ENCODE assay signal across 17 cellular contexts in the genomic region with DNA sequence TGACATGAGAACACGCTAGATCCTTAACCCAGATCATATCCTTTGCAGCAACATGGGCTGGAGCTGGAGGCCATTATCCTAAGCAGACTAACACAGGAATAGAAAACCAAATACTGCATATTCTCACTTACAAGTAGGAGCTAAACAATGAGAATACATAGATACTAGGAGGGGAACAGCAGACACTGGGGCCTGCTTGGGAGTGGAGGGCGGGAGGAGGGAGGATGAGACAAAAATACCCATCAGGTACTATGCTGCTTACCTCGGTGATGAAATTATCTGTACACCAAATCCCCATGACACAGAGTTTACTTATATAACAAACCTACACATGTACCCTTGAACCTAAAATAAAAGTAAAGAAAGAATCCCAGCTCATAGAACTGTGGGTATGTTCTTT. TPM values are rescaled to one million over a fixed set of nuclear protein-coding genes. Genes with fewer than 3 reads are reported as not detected.
DNase-seq lines count a peak whose midpoint lies in the region; ATAC-seq and TF ChIP-seq lines count a peak whose summit lies in the region.
"Had no signal": no experiment of that assay in that cellular context is flagged by ENCODE, and none has a peak within 500 bp of the region (broad histone marks: within the 10 kb centered on the region; RNA-seq: fewer than 3 reads in every experiment).

No MANE protein-coding gene starts in this region.

- no peak for ATAC-seq in activated CD8-positive, alpha-beta T cell treated with anti-CD3 and anti-CD28 coated beads for 36 hours
- ATAC-seq: HCT116 had no signal

- no peak for TF ChIP-seq POLR2A in vagina (IDR thresholded peaks at IDR 0.05)
- no peak for TF ChIP-seq POLR2A in uterus (IDR thresholded peaks at IDR 0.05)

- H3K36me3 Mint-ChIP-seq in activated naive CD8-positive, alpha-beta T cell, result no peaks in the 10 kb centered on the region
- no peaks in the 10 kb centered on the region for H3K36me3 Mint-ChIP-seq in activated naive CD8-positive, alpha-beta T cell treated with anti-CD3 and anti-CD28 coated beads for 36 hours
- no peaks in the 10 kb centered on the region for H3K36me3 Mint-ChIP-seq in activated CD8-positive, alpha-beta T cell treated with anti-CD3 and anti-CD28 coated beads for 36 hours (ENCODE audit: low read depth)

- no peak overlapping the region for H3K4me3 ChIP-seq in muscle layer of colon (ENCODE audit: low read depth in 1 of 2, low read length in 2 of 2)
- no peak overlapping the region for H3K4me3 ChIP-seq in vagina
- H3K4me3 ChIP-seq in uterus, result no peak overlapping the region

- DNase-seq in activated naive CD8-positive, alpha-beta T cell treated with anti-CD3 and anti-CD28 coated beads for 36 hours, result no peak
- DNase-seq in activated CD8-positive, alpha-beta T cell treated with anti-CD3 and anti-CD28 coated beads for 36 hours, result no peak
- DNase-seq in vagina (ENCODE audit: extremely low spot score in 2 of 2) (no peak), HPDE6-E6E7 (ENCODE audit: extremely low spot score) (no peak), uterus (no peak)
- DNase-seq in stimulated activated naive CD4-positive, alpha-beta T cell treated with Interleukin-2 at 50 U/mL for 16 hours (lab: John Stamatoyannopoulos, UW), result no peak
- DNase-seq: activated CD8-positive, alpha-beta memory T cell treated with anti-CD3 and anti-CD28 coated beads, Interleukin-2, amount 50 U/mL, for 48 hours; amygdala; NCI-H2171; retina; WERI-Rb-1 had no signal

- intact Hi-C loops in activated CD8-positive, alpha-beta T cell treated with anti-CD3 and anti-CD28 coated beads for 36 hours (cut with micrococcal nuclease), result loop anchor here (5.0 to 10.0 kb wide), 2 partner anchors 49 to 107 kb away; a partner anchor contains a TSS
- intact Hi-C loops in vagina (cut with DNase I), result loop anchor here (5.0 to 10.0 kb wide), 2 partner anchors 49 to 107 kb away; a partner anchor contains a TSS
- intact Hi-C loops in uterus (cut with DNase I; ENCODE audit: low total_unique reads), result no loop called here

- peaks cover 39% of the 10 kb centered on the region for H3K4me1 Mint-ChIP-seq in activated naive CD8-positive, alpha-beta T cell (ENCODE audit: low read depth)
- peaks cover 28% of the 10 kb centered on the region for H3K4me1 Mint-ChIP-seq in activated naive CD8-positive, alpha-beta T cell treated with anti-CD3 and anti-CD28 coated beads for 36 hours
- peaks cover 42% of the 10 kb centered on the region for H3K4me1 Mint-ChIP-seq in activated CD8-positive, alpha-beta T cell treated with anti-CD3 and anti-CD28 coated beads for 36 hours (ENCODE audit: low read depth)

- H3K9me3 ChIP-seq in muscle layer of colon (ENCODE audit: low read length), result no peaks in the 10 kb centered on the region
- no peaks in the 10 kb centered on the region for H3K9me3 ChIP-seq in vagina
- no peaks in the 10 kb centered on the region for H3K9me3 ChIP-seq in uterus
- H3K9me3 ChIP-seq: suprapubic skin had no signal

- H3K27ac Mint-ChIP-seq in activated naive CD8-positive, alpha-beta T cell, result peak overlapping the region; percentile 91
- H3K27ac Mint-ChIP-seq in activated naive CD8-positive, alpha-beta T cell treated with anti-CD3 and anti-CD28 coated beads for 36 hours, result no peak overlapping the region
- no peak overlapping the region for H3K27ac Mint-ChIP-seq in activated CD8-positive, alpha-beta T cell treated with anti-CD3 and anti-CD28 coated beads for 36 hours

- no peak overlapping the region for H3K9ac ChIP-seq in muscle layer of colon (ENCODE audit: low read length)

- H3K27me3 Mint-ChIP-seq in activated naive CD8-positive, alpha-beta T cell, result no peaks in the 10 kb centered on the region
- H3K27me3 Mint-ChIP-seq in activated naive CD8-positive, alpha-beta T cell treated with anti-CD3 and anti-CD28 coated beads for 36 hours, result no peaks in the 10 kb centered on the region
- H3K27me3 Mint-ChIP-seq in activated CD8-positive, alpha-beta T cell treated with anti-CD3 and anti-CD28 coated beads for 36 hours, result no peaks in the 10 kb centered on the region

- H3K27ac ChIP-seq in muscle layer of colon (ENCODE audit: low read depth, low read length), result peak overlapping the region; percentile 1
- H3K27ac ChIP-seq in vagina, result peak overlapping the region; percentile 92
- H3K27ac ChIP-seq in uterus, result no peak overlapping the region
- H3K27ac ChIP-seq: WERI-Rb-1 had no signal

- POLR2A ChIA-PET in activated CD8-positive, alpha-beta T cell treated with anti-CD3 and anti-CD28 coated beads for 36 hours (lab: Charles Lee), result interaction anchor here (1.2 to 6.4 kb wide), 5 partner anchors 9 to 102 kb away, joined by 3 to 55 read pairs (median 4); a partner anchor contains a TSS

- H3K4me1 ChIP-seq in muscle layer of colon (ENCODE audit: insufficient read depth, low read length) (peaks cover 40% of the 10 kb centered on the region), vagina (peaks cover 58% of the 10 kb centered on the region), uterus (peaks cover 0 to 13% of the 10 kb centered on the region in 2 donors)

- H3K36me3 ChIP-seq in muscle layer of colon (ENCODE audit: insufficient read depth, low read length) (no peaks in the 10 kb centered on the region), vagina (no peaks in the 10 kb centered on the region), uterus (no peaks in the 10 kb centered on the region)
- H3K36me3 ChIP-seq: suprapubic skin, WERI-Rb-1 had no signal

- no peak for TF ChIP-seq CTCF in activated CD8-positive, alpha-beta T cell treated with anti-CD3 and anti-CD28 coated beads for 36 hours (IDR thresholded peaks at IDR 0.05)
- TF ChIP-seq CTCF in vagina (IDR thresholded peaks at IDR 0.05) (no peak), uterus (IDR thresholded peaks at IDR 0.05) (no peak)

- no peaks in the 10 kb centered on the region for H3K9me3 Mint-ChIP-seq in activated naive CD8-positive, alpha-beta T cell (ENCODE audit: low read depth)
- no peaks in the 10 kb centered on the region for H3K9me3 Mint-ChIP-seq in activated naive CD8-positive, alpha-beta T cell treated with anti-CD3 and anti-CD28 coated beads for 36 hours
- no peaks in the 10 kb centered on the region for H3K9me3 Mint-ChIP-seq in activated CD8-positive, alpha-beta T cell treated with anti-CD3 and anti-CD28 coated beads for 36 hours

- CTCF ChIA-PET in activated CD8-positive, alpha-beta T cell treated with anti-CD3 and anti-CD28 coated beads for 36 hours (lab: Charles Lee), result interaction anchor here (1.4 to 5.4 kb wide), 3 partner anchors 14 to 57 kb away, joined by 3 to 47 read pairs (median 3); a partner anchor contains a TSS

- H3K4me3 Mint-ChIP-seq in activated naive CD8-positive, alpha-beta T cell, result peak overlapping the region; percentile 90
- H3K4me3 Mint-ChIP-seq in activated naive CD8-positive, alpha-beta T cell treated with anti-CD3 and anti-CD28 coated beads for 36 hours, result no peak overlapping the region
- peak overlapping the region; percentile 88 for H3K4me3 Mint-ChIP-seq in activated CD8-positive, alpha-beta T cell treated with anti-CD3 and anti-CD28 coated beads for 36 hours

- no peaks in the 10 kb centered on the region for H3K27me3 ChIP-seq in muscle layer of colon (ENCODE audit: control insufficient read depth in 1 of 2, insufficient read depth in 2 of 2, low read length in 2 of 2)
- no peaks in the 10 kb centered on the region for H3K27me3 ChIP-seq in vagina
- no peaks in the 10 kb centered on the region for H3K27me3 ChIP-seq in uterus
- H3K27me3 ChIP-seq: suprapubic skin had no signal

RNA-seq across cellular contexts. Expression of a gene that starts 1.2 kb away (rescaled TPM):
- 1 to 10 TPM; 8.7 TPM for total RNA-seq in activated naive CD8-positive, alpha-beta T cell treated with anti-CD3 and anti-CD28 coated beads for 36 hours
- total RNA-seq in activated CD8-positive, alpha-beta T cell treated with anti-CD3 and anti-CD28 coated beads for 36 hours, result 1 to 10 TPM; 6.3 to 8.7 TPM
- total RNA-seq in vagina (33.9 TPM), uterus (10 to 100 TPM in 3 of 4 donors, 1 to 10 TPM in 1; 6.9 to 22.5 (median 16.6) TPM)

RNA-seq across cellular contexts. Expression of a gene that starts 13.8 kb away (rescaled TPM):
- 10 to 100 TPM; 23.0 to 23.4 TPM for total RNA-seq in activated naive CD8-positive, alpha-beta T cell treated with anti-CD3 and anti-CD28 coated beads for 36 hours
- total RNA-seq in activated CD8-positive, alpha-beta T cell treated with anti-CD3 and anti-CD28 coated beads for 36 hours, result 10 to 100 TPM; 31.1 to 35.5 TPM
- total RNA-seq in vagina (55.5 TPM), uterus (10 to 100 TPM in 3 of 4 donors, 1 to 10 TPM in 1; 4.9 to 53.0 (median 24.3) TPM)

RNA-seq across cellular contexts. Expression of a gene that starts 50.3 kb away (rescaled TPM):
- total RNA-seq in activated naive CD8-positive, alpha-beta T cell treated with anti-CD3 and anti-CD28 coated beads for 36 hours, result 10 to 100 TPM; 45.0 to 46.6 TPM
- 10 to 100 TPM; 40.3 to 41.8 TPM for total RNA-seq in activated CD8-positive, alpha-beta T cell treated with anti-CD3 and anti-CD28 coated beads for 36 hours
- total RNA-seq in vagina, result 37.1 TPM
- total RNA-seq in uterus, result 10 to 100 TPM in 3 of 4 donors, 1 to 10 TPM in 1; 8.2 to 59.7 (median 40.8) TPM

RNA-seq across cellular contexts. Expression of a gene that starts 53.8 kb away (rescaled TPM):
- total RNA-seq in activated naive CD8-positive, alpha-beta T cell treated with anti-CD3 and anti-CD28 coated beads for 36 hours, result not detected
- total RNA-seq in activated CD8-positive, alpha-beta T cell treated with anti-CD3 and anti-CD28 coated beads for 36 hours, result not detected
- total RNA-seq in vagina (not detected), uterus (not detected)
- total RNA-seq: frontal cortex, lower leg skin, suprapubic skin had no signal

Comparison
In these comparisons a context has a peak if more than half of its experiments do, and no peak if none do; other contexts are left out.
1. H3K27ac ChIP-seq: peak in muscle layer of colon (single experiment) and vagina (single experiment); none in uterus (0 of 2).